Comparison of ENCODE assay signal across 15 cellular contexts in the genomic region with DNA sequence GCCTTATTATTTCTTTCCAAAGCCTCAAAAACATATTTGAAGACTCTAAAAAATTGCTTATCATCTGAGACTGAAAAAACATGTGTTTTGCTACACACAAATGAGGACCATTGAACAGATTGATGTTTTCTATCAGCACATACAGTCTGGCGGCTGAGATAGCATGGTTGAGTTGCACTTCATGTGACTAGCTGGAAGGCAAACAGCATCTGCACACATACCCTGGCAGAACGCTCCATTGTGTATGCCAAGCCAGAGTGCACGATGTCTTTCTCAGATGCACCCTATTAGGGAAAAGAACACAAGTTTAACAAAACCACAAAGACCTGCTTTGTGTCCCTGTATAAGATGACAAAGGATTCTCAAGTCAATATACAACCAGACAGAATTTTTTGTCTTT. TPM values are rescaled to one million over a fixed set of nuclear protein-coding genes. Genes with fewer than 3 reads are reported as not detected.
DNase-seq lines count a peak whose midpoint lies in the region; ATAC-seq and TF ChIP-seq lines count a peak whose summit lies in the region.
"Had no signal": no experiment of that assay in that cellular context is flagged by ENCODE, and none has a peak within 500 bp of the region (broad histone marks: within the 10 kb centered on the region; RNA-seq: fewer than 3 reads in every experiment).

No MANE protein-coding gene starts in this region.

- in situ Hi-C loops in HAP-1 (cut with MboI; ENCODE audit: low sequenced_read_pairs), result no loop called here

- peak overlapping the region; percentile 72 for H3K27ac ChIP-seq in VCaP
- peak overlapping the region; percentile 63 for H3K27ac ChIP-seq in left ventricle myocardium inferior (replicated peaks)

- intact Hi-C loops in left ventricle myocardium inferior (cut with micrococcal nuclease), result no loop called here

- H3K9me3 ChIP-seq in left ventricle myocardium inferior (replicated peaks) (no peaks in the 10 kb centered on the region), HAP-1 (no peaks in the 10 kb centered on the region)
- H3K9me3 ChIP-seq: esophagus squamous epithelium had no signal

- H3K4me1 ChIP-seq in left ventricle myocardium inferior (peaks cover 32% of the 10 kb centered on the region), HAP-1 (no peaks in the 10 kb centered on the region)

- ATAC-seq in GM21723 (IDR thresholded peaks at IDR 0.05; ENCODE audit: unreplicated experiment) (no peak), HG02571 (IDR thresholded peaks at IDR 0.05; ENCODE audit: unreplicated experiment) (no peak)
- ATAC-seq: PC-3 had no signal

- TF ChIP-seq CTCF in VCaP (conservative IDR thresholded peaks at IDR 0.05), result no peak
- TF ChIP-seq CTCF in left ventricle myocardium inferior (IDR thresholded peaks at IDR 0.05; ENCODE audit: borderline replicate concordance), result no peak

- H3K36me3 ChIP-seq in left ventricle myocardium inferior, result peaks cover 65% of the 10 kb centered on the region
- peaks cover 72% of the 10 kb centered on the region for H3K36me3 ChIP-seq in HAP-1 (replicated peaks)

- no peaks in the 10 kb centered on the region for H3K27me3 ChIP-seq in left ventricle myocardium inferior (ENCODE audit: low read depth)
- no peaks in the 10 kb centered on the region for H3K27me3 ChIP-seq in HAP-1 (ENCODE audit: low read depth)
- H3K27me3 ChIP-seq: esophagus squamous epithelium had no signal

- DNase-seq in NCI-H1092 (lab: John Stamatoyannopoulos, UW) (peak; percentile 47), left ventricle myocardium inferior (peak; percentile 37), putamen (ENCODE audit: low spot score) (peak; percentile 87), ureter (ENCODE audit: low spot score) (no peak), HAP-1 (ENCODE audit: low spot score in 2 of 2) (no peak)
- DNase-seq: activated CD4-positive, CD25-positive, alpha-beta regulatory T cell treated with anti-CD3 and anti-CD28 coated beads, Interleukin-2, amount 50 U/mL, for 72 hours; AML-193; DMS79; esophagus squamous epithelium; PC-3; T-helper 1 cell had no signal

- H3K4me3 ChIP-seq in left ventricle myocardium inferior (no peak overlapping the region), HAP-1 (no peak overlapping the region)
- H3K4me3 ChIP-seq: esophagus squamous epithelium had no signal

RNA-seq across cellular contexts. Expression of a gene that starts 33.0 kb away (rescaled TPM):
- total RNA-seq in left ventricle myocardium inferior (not detected), ureter (not detected)
- total RNA-seq: subcutaneous adipose tissue had no signal

RNA-seq across cellular contexts. Expression of a gene that starts 41.5 kb away (rescaled TPM):
- 96.4 TPM for total RNA-seq in left ventricle myocardium inferior
- total RNA-seq in ureter, result 157 TPM

RNA-seq across cellular contexts. Expression of a gene that starts 41.9 kb away (rescaled TPM):
- total RNA-seq in left ventricle myocardium inferior (8.4 TPM), ureter (34.1 TPM)

Comparison
In these comparisons a context has a peak if more than half of its experiments do, and no peak if none do; other contexts are left out.
1. DNase-seq: peak in NCI-H1092 (single experiment), left ventricle myocardium inferior (single experiment) and putamen (single experiment); none in ureter (single experiment) and HAP-1 (0 of 2).